ENCODE assay signal across 1 cellular context in genomic region chr5:67605730-67606585, GRCh38.
TF ChIP-seq lines count a peak whose summit lies in the region.

No MANE protein-coding gene starts in this region.

TF ChIP-seq in HepG2, 621 proteins besides CTCF, POLR2A, EP300 and RAD21 (continues in another document):
- TF ChIP-seq BATF2 (CRISPR knock-in tag; IDR thresholded peaks at IDR 0.05): no peak
- no peak for TF ChIP-seq MTF2 (CRISPR knock-in tag; IDR thresholded peaks at IDR 0.05; ENCODE audit: borderline replicate concordance)
- TF ChIP-seq MTERF4 (CRISPR knock-in tag; IDR thresholded peaks at IDR 0.05): no peak
- TF ChIP-seq ZBTB38 (CRISPR knock-in tag; IDR thresholded peaks at IDR 0.05): no peak
- no peak for TF ChIP-seq RBM39 (IDR thresholded peaks at IDR 0.05; ENCODE audit: low read depth, low read length, poor library complexity, severe bottlenecking)
- no peak for TF ChIP-seq ZNF17 (CRISPR knock-in tag; IDR thresholded peaks at IDR 0.05)
- TF ChIP-seq NCOA5 (CRISPR knock-in tag; IDR thresholded peaks at IDR 0.05): no peak
- TF ChIP-seq GTF3A (CRISPR knock-in tag; conservative IDR thresholded peaks at IDR 0.05): no peak
- 0 out of 2 replicates have a peak, but pooled peaks have one; percentile 34 for TF ChIP-seq FUBP1 (CRISPR knock-in tag; IDR thresholded peaks at IDR 0.05; ENCODE audit: borderline replicate concordance)
- no peak for TF ChIP-seq SNAPC5 (CRISPR knock-in tag; IDR thresholded peaks at IDR 0.05; ENCODE audit: borderline replicate concordance)
- TF ChIP-seq KDM5B (CRISPR knock-in tag; IDR thresholded peaks at IDR 0.05; ENCODE audit: borderline replicate concordance): no peak
- no peak; the same call in 1 of the 2 replicates for TF ChIP-seq NCOA1 (CRISPR knock-in tag; IDR thresholded peaks at IDR 0.05)
- 0 out of 2 replicates have a peak, but pooled peaks have one; percentile 44 for TF ChIP-seq ZNF3 (CRISPR knock-in tag; IDR thresholded peaks at IDR 0.05)
- 0 out of 2 replicates have a peak, but pooled peaks have one; percentile 22 for TF ChIP-seq MED1 (CRISPR knock-in tag; IDR thresholded peaks at IDR 0.05)
- TF ChIP-seq ZNF235 (CRISPR knock-in tag; IDR thresholded peaks at IDR 0.05; ENCODE audit: borderline replicate concordance): no peak
- TF ChIP-seq ZSCAN20 (CRISPR knock-in tag; IDR thresholded peaks at IDR 0.05; ENCODE audit: borderline replicate concordance): no peak
- no peak for TF ChIP-seq ZNF329 (CRISPR knock-in tag; IDR thresholded peaks at IDR 0.05; ENCODE audit: low read depth)
- no peak for TF ChIP-seq JUNB (CRISPR knock-in tag; IDR thresholded peaks at IDR 0.05; ENCODE audit: borderline replicate concordance)
- no peak for TF ChIP-seq PAF1 (CRISPR knock-in tag; IDR thresholded peaks at IDR 0.05)
- TF ChIP-seq ZNF282 (IDR thresholded peaks at IDR 0.05; ENCODE audit: partially characterized antibody): no peak
- 0 out of 2 replicates have a peak, but pooled peaks have one; percentile 52 for TF ChIP-seq MIXL1 (CRISPR knock-in tag; IDR thresholded peaks at IDR 0.05)
- no peak for TF ChIP-seq FOSL1 (CRISPR knock-in tag; IDR thresholded peaks at IDR 0.05; ENCODE audit: borderline replicate concordance)
- TF ChIP-seq ZNF605 (CRISPR knock-in tag; IDR thresholded peaks at IDR 0.05): peak; percentile 53; the same call in 1 of the 2 replicates
- no peak for TF ChIP-seq MXD1 (CRISPR knock-in tag; IDR thresholded peaks at IDR 0.05)
- TF ChIP-seq SSRP1 (CRISPR knock-in tag; IDR thresholded peaks at IDR 0.05): no peak
- TF ChIP-seq ZBTB34 (CRISPR knock-in tag; IDR thresholded peaks at IDR 0.05): peak; percentile 49; the same call in 1 of the 2 replicates
- TF ChIP-seq ZBTB33 (CRISPR knock-in tag; IDR thresholded peaks at IDR 0.05): no peak
- TF ChIP-seq ZNF775 (CRISPR knock-in tag; IDR thresholded peaks at IDR 0.05; ENCODE audit: borderline replicate concordance): no peak
- TF ChIP-seq PPARG (CRISPR knock-in tag; conservative IDR thresholded peaks at IDR 0.05): no peak
- peak; percentile 86 for TF ChIP-seq ASH2L (IDR thresholded peaks at IDR 0.05; ENCODE audit: insufficient read length, low read depth, low read length)
- peak; percentile 44; the same call in 1 of the 2 replicates for TF ChIP-seq DPF2 (CRISPR knock-in tag; IDR thresholded peaks at IDR 0.05; ENCODE audit: borderline replicate concordance, low read depth)
- TF ChIP-seq ETS1 (CRISPR knock-in tag; IDR thresholded peaks at IDR 0.05): no peak
- TF ChIP-seq ZNF678 (CRISPR knock-in tag; IDR thresholded peaks at IDR 0.05): no peak
- TF ChIP-seq SYNCRIP (IDR thresholded peaks at IDR 0.05; ENCODE audit: insufficient read depth, low read depth, low read length): no peak
- no peak for TF ChIP-seq REPIN1 (CRISPR knock-in tag; IDR thresholded peaks at IDR 0.05; ENCODE audit: borderline replicate concordance, low read depth)
- no peak for TF ChIP-seq CBX5 (CRISPR knock-in tag; IDR thresholded peaks at IDR 0.05; ENCODE audit: borderline replicate concordance)
- no peak for TF ChIP-seq ZNF615 (CRISPR knock-in tag; IDR thresholded peaks at IDR 0.05; ENCODE audit: borderline replicate concordance)
- TF ChIP-seq ZNF614 (CRISPR knock-in tag; IDR thresholded peaks at IDR 0.05; ENCODE audit: borderline replicate concordance): 0 out of 2 replicates have a peak, but pooled peaks have one; percentile 51
- TF ChIP-seq SMC3 (IDR thresholded peaks at IDR 0.05; ENCODE audit: low read length): no peak
- TF ChIP-seq LCORL (IDR thresholded peaks at IDR 0.05): peak; percentile 27; the same call in 1 of the 2 replicates
- TF ChIP-seq LCORL (CRISPR knock-in tag; IDR thresholded peaks at IDR 0.05): peak; percentile 50; the same call in 1 of the 2 replicates
- TF ChIP-seq SNAPC4 (CRISPR knock-in tag; IDR thresholded peaks at IDR 0.05): no peak
- no peak for TF ChIP-seq ZSCAN21 (CRISPR knock-in tag; IDR thresholded peaks at IDR 0.05; ENCODE audit: borderline replicate concordance)
- TF ChIP-seq CEBPZ (IDR thresholded peaks at IDR 0.05; ENCODE audit: low read length): no peak
- TF ChIP-seq CHCHD3 (CRISPR knock-in tag; IDR thresholded peaks at IDR 0.05): no peak
- no peak for TF ChIP-seq ELK4 (CRISPR knock-in tag; IDR thresholded peaks at IDR 0.05; ENCODE audit: borderline replicate concordance)
